In the genomic region with DNA sequence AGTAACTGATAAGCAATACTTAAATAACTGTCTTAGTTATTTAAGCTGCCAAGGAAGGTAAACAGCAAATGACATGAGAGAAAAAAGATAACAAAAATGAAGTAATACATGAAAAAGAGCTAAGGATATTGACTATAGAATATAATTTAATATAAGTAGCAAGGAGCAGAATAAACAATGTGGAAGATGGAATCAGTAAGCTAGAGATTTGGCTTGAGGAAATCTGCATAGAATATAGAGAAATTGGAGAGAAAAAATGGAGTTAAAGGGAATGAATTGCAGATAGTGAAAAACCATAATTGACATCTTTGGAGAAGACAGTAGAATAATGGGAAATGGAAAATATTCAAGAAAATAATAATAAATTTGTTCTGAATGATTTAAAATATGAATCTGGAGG, we compare ENCODE assay signal across 18 cellular contexts.
A peak's percentile ranks its signal among the peaks of the same experiment; 100 is the strongest.
DNase-seq lines count a peak whose midpoint lies in the region; ATAC-seq, FAIRE-seq and TF ChIP-seq lines count a peak whose summit lies in the region.
"Had no signal": no experiment of that assay in that cellular context is flagged by ENCODE, and none has a peak within 500 bp of the region (broad histone marks: within the 10 kb centered on the region; RNA-seq: fewer than 3 reads in every experiment).

No MANE protein-coding gene starts in this region.

- H3K79me1 ChIP-seq in H9 (ENCODE audit: insufficient read depth, low read depth, low read length, poor library complexity, severe bottlenecking), result no peaks in the 10 kb centered on the region

- H3K23ac ChIP-seq in H9 (ENCODE audit: insufficient read length, low read depth, low read length), result no peak overlapping the region

- no peak overlapping the region for H3K18ac ChIP-seq in H9 (ENCODE audit: insufficient read length, low read depth, low read length)

- no peak overlapping the region for H2BK5ac ChIP-seq in H9 (ENCODE audit: insufficient read length, low read length)

- H4K20me1 ChIP-seq in SK-N-SH (ENCODE audit: insufficient read depth), result no peaks in the 10 kb centered on the region
- no peaks in the 10 kb centered on the region for H4K20me1 ChIP-seq in H9 (ENCODE audit: control insufficient read depth, insufficient read depth, insufficient read length)
- H4K20me1 ChIP-seq: BLaER1 had no signal

- H2BK15ac ChIP-seq in H9 (ENCODE audit: low read depth, low read length), result no peak overlapping the region

- H3K36me3 ChIP-seq in SK-N-SH (replicated peaks in 1 of 2; ENCODE audit: control insufficient read depth in 1 of 2, insufficient read depth in 2 of 2, low read length in 1 of 2) (peaks cover 46 to 68% of the 10 kb centered on the region in 2 experiments), endodermal cell (ENCODE audit: control insufficient read depth, insufficient read depth, low read length) (peaks cover 64% of the 10 kb centered on the region)

- H3K56ac ChIP-seq in H9 (ENCODE audit: insufficient read length, low read depth, low read length), result no peak overlapping the region

- H3K27me3 Mint-ChIP-seq in H9 (ENCODE audit: low read depth) (no peaks in the 10 kb centered on the region), endodermal cell (ENCODE audit: insufficient read depth) (no peaks in the 10 kb centered on the region)
- H3K27me3 Mint-ChIP-seq: CD4-positive, alpha-beta memory T cell had no signal

- no peak overlapping the region for H2BK120ac ChIP-seq in H9 (ENCODE audit: low read depth, low read length, poor library complexity, severe bottlenecking)

- H3K4me1 ChIP-seq in SK-N-SH (ENCODE audit: control insufficient read depth in 1 of 2, insufficient read depth in 2 of 2, low read depth in 1 of 2, low read length in 1 of 2), result no peaks in the 10 kb centered on the region
- no peaks in the 10 kb centered on the region for H3K4me1 ChIP-seq in H9 (ENCODE audit: insufficient read depth, low read length)
- H3K4me1 ChIP-seq in endodermal cell (ENCODE audit: control insufficient read depth, insufficient read depth, low read length), result no peaks in the 10 kb centered on the region
- H3K4me1 ChIP-seq: BLaER1 had no signal

- no peak overlapping the region for H3K14ac ChIP-seq in H9 (ENCODE audit: insufficient read depth, low read length)

- no peak overlapping the region for H3K4me3 ChIP-seq in SK-N-SH (ENCODE audit: low read depth in 2 of 2, low read length in 1 of 2)
- peak overlapping the region; percentile 50 for H3K4me3 ChIP-seq in endodermal cell (ENCODE audit: low read length)
- H3K4me3 ChIP-seq: BLaER1, GM12878 had no signal

- peak overlapping the region in 2 of 3 experiments; percentile 65 to 94; a peak in 3 of 7 replicates for H3K27ac Mint-ChIP-seq in H9
- no peak overlapping the region for H3K27ac Mint-ChIP-seq in endodermal cell
- H3K27ac Mint-ChIP-seq: CD4-positive, alpha-beta memory T cell had no signal

- H4K5ac ChIP-seq in H9 (ENCODE audit: insufficient read length, low read depth, low read length), result no peak overlapping the region

- H4K91ac ChIP-seq in H9 (ENCODE audit: insufficient read length, low read depth, low read length), result no peak overlapping the region

- no peak for TF ChIP-seq RAD21 in SK-N-SH (IDR thresholded peaks at IDR 0.05; ENCODE audit: low read length)

- ATAC-seq in SK-N-SH treated with all-trans-retinoic acid at 6 μM for 48 hours, result no peak
- ATAC-seq: GM12878 had no signal

- H3K4me3 Mint-ChIP-seq in H9 (no peak overlapping the region), endodermal cell (no peak overlapping the region)
- H3K4me3 Mint-ChIP-seq: CD14-positive monocyte; CD4-positive, alpha-beta memory T cell had no signal

- peak; percentile 51 for FAIRE-seq in A204.1 (lab: Jason Lieb, UNC)
- FAIRE-seq: GM12878, HTR-8/SVneo had no signal

- DNase-seq in SK-N-SH (no peak), H9 (no peak), endodermal cell (no peak), RWPE1 (ENCODE audit: low spot score) (no peak), HuH-7.5 (ENCODE audit: low spot score) (no peak)
- DNase-seq in stimulated activated CD4-positive, alpha-beta T cell treated with anti-CD3 and anti-CD28 coated beads, Interleukin-2, amount 100 ng/mL, for 48 hours, result no peak
- DNase-seq: Calu3; CD4-positive, alpha-beta memory T cell; DMS79 treated with DMSO at 0.1 percent for 48 hours; GOT3; H7 had no signal

- no peak overlapping the region for H2BK12ac ChIP-seq in H9 (ENCODE audit: insufficient read length, low read depth, low read length)

- H3K36me3 Mint-ChIP-seq in H9 (ENCODE audit: insufficient read depth in 1 of 3, low read depth in 3 of 3) (peaks cover 59 to 65% (median 61%) of the 10 kb centered on the region in 3 experiments), endodermal cell (ENCODE audit: low read depth) (peaks cover 68% of the 10 kb centered on the region)

- peaks cover 0 to 23% of the 10 kb centered on the region in 2 experiments; a peak in 2 of 4 replicates for H3K4me1 Mint-ChIP-seq in H9
- no peaks in the 10 kb centered on the region for H3K4me1 Mint-ChIP-seq in endodermal cell
- H3K4me1 Mint-ChIP-seq: CD14-positive monocyte; CD4-positive, alpha-beta memory T cell had no signal

- no peak overlapping the region for H3T11ph ChIP-seq in H9 (ENCODE audit: low read length)

- H3K4ac ChIP-seq in H9 (ENCODE audit: low read depth, low read length), result no peak overlapping the region

- no peak overlapping the region for H2BK20ac ChIP-seq in H9 (ENCODE audit: low read depth, low read length, poor library complexity, severe bottlenecking)

- 0 out of 2 replicates have a peak, but pooled peaks cover 3% of the 10 kb centered on the region for H3K79me2 ChIP-seq in SK-N-SH (ENCODE audit: insufficient read depth)
- no peaks in the 10 kb centered on the region for H3K79me2 ChIP-seq in H9 (ENCODE audit: insufficient read depth, low read length)

- H3K9me2 ChIP-seq in SK-N-SH, result no peaks in the 10 kb centered on the region

- H3K9me3 ChIP-seq in SK-N-SH, result no peaks in the 10 kb centered on the region; the same call in 1 of the 2 replicates
- H3K9me3 ChIP-seq in H9 (ENCODE audit: control insufficient read depth, low read depth, low read length), result no peaks in the 10 kb centered on the region
- peaks cover 54% of the 10 kb centered on the region for H3K9me3 ChIP-seq in endodermal cell (ENCODE audit: control insufficient read depth, low read length)

- H3K4me2 ChIP-seq in SK-N-SH (no peak overlapping the region), H9 (ENCODE audit: insufficient read depth, insufficient read length, low read length) (no peak overlapping the region)
- H3K4me2 ChIP-seq: BLaER1 had no signal

- H3K23me2 ChIP-seq in H9 (ENCODE audit: insufficient read length, low read depth, low read length, poor library complexity, severe bottlenecking), result no peaks in the 10 kb centered on the region

- H3K27ac ChIP-seq in SK-N-SH (ENCODE audit: low read depth in 2 of 2, low read length in 1 of 2) (no peak overlapping the region), H9 (ENCODE audit: insufficient read length, low read depth, low read length) (no peak overlapping the region), endodermal cell (ENCODE audit: low read depth, low read length) (no peak overlapping the region), RWPE1 (no peak overlapping the region)
- H3K27ac ChIP-seq: 22Rv1, BLaER1 had no signal

- no peak for TF ChIP-seq EP300 in SK-N-SH (IDR thresholded peaks at IDR 0.05; ENCODE audit: borderline replicate concordance in 1 of 2, low read depth in 1 of 2, low read length in 1 of 2)

- H3F3A ChIP-seq in SK-N-SH (replicated peaks; ENCODE audit: insufficient read depth), result no peaks in the 10 kb centered on the region

- no peak overlapping the region for H2AK5ac ChIP-seq in H9 (ENCODE audit: insufficient read length, low read length)

- H3K9ac ChIP-seq in SK-N-SH (no peak overlapping the region), H9 (ENCODE audit: extremely low read depth, insufficient read length, low read length) (no peak overlapping the region), endodermal cell (ENCODE audit: extremely low read depth, low read length, poor library complexity, severe bottlenecking) (no peak overlapping the region)
- H3K9ac ChIP-seq: BLaER1 had no signal

- H3K9me3 Mint-ChIP-seq in H9, result peaks cover 33 to 36% of the 10 kb centered on the region in 2 experiments
- H3K9me3 Mint-ChIP-seq in endodermal cell, result peaks cover 51% of the 10 kb centered on the region

- POLR2A ChIA-PET in SK-N-SH (lab: Yijun Ruan, JAX), result no interaction called here
- POLR2A ChIA-PET in RWPE1 (lab: Yijun Ruan, JAX; ENCODE audit: low non-redundant PET), result no interaction called here

- H4K8ac ChIP-seq in H9 (replicated peaks; ENCODE audit: insufficient read length, low read depth, low read length), result no peak overlapping the region

- H2AFZ ChIP-seq in SK-N-SH (ENCODE audit: low read depth) (no peak overlapping the region), H9 (ENCODE audit: low read length) (no peak overlapping the region)

- H3K27me3 ChIP-seq in SK-N-SH (ENCODE audit: insufficient read depth) (no peaks in the 10 kb centered on the region), H9 (ENCODE audit: insufficient read depth, low read length) (no peaks in the 10 kb centered on the region), endodermal cell (ENCODE audit: control insufficient read depth, insufficient read depth, low read length, poor library complexity, severe bottlenecking) (no peaks in the 10 kb centered on the region)
- H3K27me3 ChIP-seq: BLaER1 had no signal

- TF ChIP-seq CTCF in SK-N-SH (IDR thresholded peaks at IDR 0.05) (no peak), H9 (conservative IDR thresholded peaks at IDR 0.05) (no peak), endodermal cell (conservative IDR thresholded peaks at IDR 0.05) (no peak), RWPE1 (conservative IDR thresholded peaks at IDR 0.05; ENCODE audit: low read depth) (no peak)

- CTCF ChIA-PET in SK-N-SH (lab: Yijun Ruan, JAX) (interaction anchor here (0.9 to 1.0 kb wide), 2 partner anchors 44 to 127 kb away, joined by 3 read pairs; a partner anchor contains a TSS), RWPE1 (lab: Yijun Ruan, JAX) (interaction anchor here (0.6 kb wide), 1 partner anchor 46 kb away, joined by 3 read pairs; no protein-coding TSS in a partner anchor)

TF ChIP-seq in SK-N-SH treated with all-trans-retinoic acid at 6 μM for 48 hours, 23 proteins besides CTCF, POLR2A, EP300 and RAD21 (continues in another document):
- no peak for TF ChIP-seq ARNTL (CRISPR knock-in tag; IDR thresholded peaks at IDR 0.05; ENCODE audit: borderline replicate concordance, low read depth)
- TF ChIP-seq PPARA (CRISPR knock-in tag; IDR thresholded peaks at IDR 0.05; ENCODE audit: borderline replicate concordance), result no peak
- TF ChIP-seq ZNF8 (CRISPR knock-in tag; IDR thresholded peaks at IDR 0.05), result no peak

TF ChIP-seq in SK-N-SH, 30 proteins besides CTCF, POLR2A, EP300 and RAD21 (continues in another document):
- TF ChIP-seq JUND (IDR thresholded peaks at IDR 0.05) (no peak), RXRA (IDR thresholded peaks at IDR 0.05; ENCODE audit: borderline replicate concordance, low read depth) (no peak), SIN3A (IDR thresholded peaks at IDR 0.05; ENCODE audit: borderline replicate concordance, low read depth, low read length) (no peak)
- TF ChIP-seq, protein P1, sequence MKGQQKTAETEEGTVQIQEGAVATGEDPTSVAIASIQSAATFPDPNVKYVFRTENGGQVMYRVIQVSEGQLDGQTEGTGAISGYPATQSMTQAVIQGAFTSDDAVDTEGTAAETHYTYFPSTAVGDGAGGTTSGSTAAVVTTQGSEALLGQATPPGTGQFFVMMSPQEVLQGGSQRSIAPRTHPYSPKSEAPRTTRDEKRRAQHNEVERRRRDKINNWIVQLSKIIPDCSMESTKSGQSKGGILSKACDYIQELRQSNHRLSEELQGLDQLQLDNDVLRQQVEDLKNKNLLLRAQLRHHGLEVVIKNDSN (IDR thresholded peaks at IDR 0.05; ENCODE audit: borderline replicate concordance, low read depth), result no peak
